ENCODE assay signal across 8 cellular contexts in the genomic region with DNA sequence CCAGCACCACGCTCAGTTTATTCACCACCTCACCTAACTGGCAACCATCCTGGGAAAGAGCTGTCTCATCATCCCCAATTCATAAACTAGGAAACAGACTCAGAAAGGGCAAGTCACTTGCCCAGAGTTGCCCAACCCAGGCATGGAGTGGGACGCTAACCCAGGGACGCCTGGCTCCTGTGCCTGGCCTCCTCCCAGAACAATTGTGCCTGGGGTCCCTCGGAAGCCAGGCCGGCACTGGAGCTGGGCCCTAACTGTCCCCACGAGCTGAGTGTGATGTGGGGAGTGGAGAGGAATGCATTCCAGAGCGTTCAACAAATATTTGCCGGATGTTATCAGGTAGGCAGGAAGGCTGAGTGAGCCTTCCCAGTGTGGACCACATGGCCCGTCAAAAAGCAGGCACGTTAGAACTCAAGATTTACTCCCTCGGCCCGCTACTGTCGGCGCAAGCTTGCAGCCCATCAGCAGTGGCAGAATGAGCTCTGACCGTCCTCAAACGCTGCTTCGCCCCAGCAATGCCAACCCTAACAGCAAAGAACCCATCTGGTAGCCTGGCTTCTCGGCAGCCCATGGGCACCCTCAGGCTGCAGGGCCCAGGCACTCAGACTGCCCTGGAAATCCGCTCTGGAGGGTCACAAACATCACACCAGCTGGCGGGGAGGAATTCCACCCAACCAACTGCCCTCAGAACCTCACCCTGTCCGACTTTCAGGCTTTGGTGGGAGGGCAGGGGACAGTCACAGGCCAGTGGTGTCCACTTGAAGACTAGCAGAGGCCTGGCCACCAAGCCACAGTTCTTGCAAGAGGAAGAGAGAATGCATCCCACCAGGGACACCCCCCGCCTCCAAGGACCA. TPM values are rescaled to one million over a fixed set of nuclear protein-coding genes. Genes with fewer than 3 reads are reported as not detected.
A peak's percentile ranks its signal among the peaks of the same experiment; 100 is the strongest.
DNase-seq lines count a peak whose midpoint lies in the region; ATAC-seq and TF ChIP-seq lines count a peak whose summit lies in the region.

No MANE protein-coding gene starts in this region.

- DNase-seq in CD8-positive, alpha-beta T cell = peak in 1 of 7 experiments; percentile 14
- no peak for DNase-seq in WTC11 (ENCODE audit: low spot score)
- peak; percentile 85 for DNase-seq in fibroblast of mammary gland (ENCODE audit: low read depth)
- no peak for DNase-seq in medulla oblongata (ENCODE audit: extremely low spot score)
- DNase-seq in CD1c-positive myeloid dendritic cell (ENCODE audit: extremely low spot score) = no peak
- DNase-seq in AG08395 (ENCODE audit: low spot score) = no peak
- no peak for DNase-seq in iPS-NIHi7 (ENCODE audit: extremely low spot score)

- H3K36me3 ChIP-seq in CD8-positive, alpha-beta T cell (ENCODE audit: insufficient read depth, low read length) = no peaks in the 10 kb centered on the region
- H3K36me3 ChIP-seq in parathyroid adenoma (ENCODE audit: control insufficient read depth, insufficient read depth, low read length) = no peaks in the 10 kb centered on the region

- no peak overlapping the region for H2AFZ ChIP-seq in parathyroid adenoma

- no peak overlapping the region for H3K9ac ChIP-seq in parathyroid adenoma

- H3K27ac Mint-ChIP-seq in CD8-positive, alpha-beta T cell = peak overlapping the region; percentile 95
- peak overlapping the region; percentile 99 for H3K27ac Mint-ChIP-seq in WTC11

- H3K27ac ChIP-seq in CD8-positive, alpha-beta T cell (ENCODE audit: low read depth, low read length) = peak overlapping the region; percentile 38
- peak overlapping the region; percentile 65 for H3K27ac ChIP-seq in parathyroid adenoma

- peaks cover 29% of the 10 kb centered on the region for H3K79me2 ChIP-seq in parathyroid adenoma

- CTCF ChIA-PET in CD8-positive, alpha-beta T cell (lab: Charles Lee) = interaction anchor here (0.8 to 2.7 kb wide), 12 partner anchors 9 to 124 kb away, joined by 3 to 10 read pairs (median 4); no protein-coding TSS in a partner anchor
- CTCF ChIA-PET in WTC11 (lab: Charles Lee) = interaction anchor here (1.3 to 1.5 kb wide), 3 partner anchors 14 to 134 kb away, joined by 5 to 6 read pairs (median 5); no protein-coding TSS in a partner anchor

- TF ChIP-seq CTCF in CD8-positive, alpha-beta T cell (IDR thresholded peaks at IDR 0.05) = no peak
- TF ChIP-seq CTCF in WTC11 (IDR thresholded peaks at IDR 0.05) (no peak), fibroblast of mammary gland (conservative IDR thresholded peaks at IDR 0.05; ENCODE audit: control insufficient read depth, insufficient read depth, low read depth, low read length) (no peak), parathyroid adenoma (IDR thresholded peaks at IDR 0.05) (no peak)

- H3K27me3 ChIP-seq in CD8-positive, alpha-beta T cell (ENCODE audit: insufficient read depth, low read length) = no peaks in the 10 kb centered on the region
- H3K27me3 ChIP-seq in parathyroid adenoma (ENCODE audit: control insufficient read depth, insufficient read depth, low read length) = no peaks in the 10 kb centered on the region

- intact Hi-C loops in CD8-positive, alpha-beta T cell (cut with DNase I, micrococcal nuclease) = no loop called here

- POLR2A ChIA-PET in CD8-positive, alpha-beta T cell (lab: Charles Lee) = interaction anchor here (0.7 to 4.1 kb wide), 13 partner anchors 8 to 91 kb away, joined by 3 to 32 read pairs (median 5); no protein-coding TSS in a partner anchor
- POLR2A ChIA-PET in WTC11 (lab: Charles Lee) = interaction anchor here (0.8 to 1.2 kb wide), 2 partner anchors 13 to 24 kb away, joined by 3 to 5 read pairs; no protein-coding TSS in a partner anchor

- H3K4me1 ChIP-seq in CD8-positive, alpha-beta T cell (ENCODE audit: insufficient read depth, low read length) = peaks cover 89% of the 10 kb centered on the region
- peaks cover 19% of the 10 kb centered on the region for H3K4me1 ChIP-seq in parathyroid adenoma

- no peak for ATAC-seq in CD8-positive, alpha-beta T cell
- no peak for ATAC-seq in WTC11

- no peaks in the 10 kb centered on the region for H3K9me3 ChIP-seq in CD8-positive, alpha-beta T cell (ENCODE audit: low read length)
- H3K9me3 ChIP-seq in parathyroid adenoma (ENCODE audit: control insufficient read depth, low read length) = no peaks in the 10 kb centered on the region

- H3K36me3 Mint-ChIP-seq in CD8-positive, alpha-beta T cell = peaks cover 57% of the 10 kb centered on the region
- H3K36me3 Mint-ChIP-seq in WTC11 = peaks cover 12% of the 10 kb centered on the region

- H3K4me3 ChIP-seq in CD8-positive, alpha-beta T cell (ENCODE audit: low read depth, low read length) = peak overlapping the region; percentile 36
- H3K4me3 ChIP-seq in fibroblast of mammary gland (ENCODE audit: control insufficient read depth, low read depth, low read length) (no peak overlapping the region), parathyroid adenoma (ENCODE audit: low read depth, low read length) (no peak overlapping the region)

- H3K4me1 Mint-ChIP-seq in CD8-positive, alpha-beta T cell (ENCODE audit: low read depth) = peaks cover 92% of the 10 kb centered on the region
- H3K4me1 Mint-ChIP-seq in WTC11 = peaks cover 62% of the 10 kb centered on the region

- no peaks in the 10 kb centered on the region for H3K9me3 Mint-ChIP-seq in CD8-positive, alpha-beta T cell
- H3K9me3 Mint-ChIP-seq in WTC11 = no peaks in the 10 kb centered on the region

- H3K4me2 ChIP-seq in parathyroid adenoma (ENCODE audit: low read length) = no peak overlapping the region

- peak overlapping the region; percentile 69 for H3K4me3 Mint-ChIP-seq in CD8-positive, alpha-beta T cell
- no peak overlapping the region for H3K4me3 Mint-ChIP-seq in WTC11

- H3K27me3 Mint-ChIP-seq in CD8-positive, alpha-beta T cell (ENCODE audit: low read depth) = no peaks in the 10 kb centered on the region
- H3K27me3 Mint-ChIP-seq in WTC11 (ENCODE audit: low read depth) = no peaks in the 10 kb centered on the region

TF ChIP-seq in WTC11, 78 proteins besides CTCF, POLR2A, EP300 and RAD21:
- TF ChIP-seq JUN (CRISPR knock-in tag; IDR thresholded peaks at IDR 0.05) (no peak), GABPB1 (CRISPR knock-in tag; IDR thresholded peaks at IDR 0.05) (0 out of 2 replicates have a peak, but pooled peaks have one; percentile 15)
- TF ChIP-seq, protein P1, sequence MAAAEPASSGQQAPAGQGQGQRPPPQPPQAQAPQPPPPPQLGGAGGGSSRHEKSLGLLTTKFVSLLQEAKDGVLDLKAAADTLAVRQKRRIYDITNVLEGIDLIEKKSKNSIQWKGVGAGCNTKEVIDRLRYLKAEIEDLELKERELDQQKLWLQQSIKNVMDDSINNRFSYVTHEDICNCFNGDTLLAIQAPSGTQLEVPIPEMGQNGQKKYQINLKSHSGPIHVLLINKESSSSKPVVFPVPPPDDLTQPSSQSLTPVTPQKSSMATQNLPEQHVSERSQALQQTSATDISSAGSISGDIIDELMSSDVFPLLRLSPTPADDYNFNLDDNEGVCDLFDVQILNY (CRISPR knock-in tag; IDR thresholded peaks at IDR 0.05) = no peak

RNA-seq across cellular contexts. Expression of a gene that starts 35.6 kb away (rescaled TPM):
- 100 to 1,000 TPM; 703 to 757 TPM for total RNA-seq in CD8-positive, alpha-beta T cell
- total RNA-seq in WTC11 (2021) = 272 to 288 TPM (median 277 TPM) in 3 replicates
